22 cellular contexts compared by ENCODE assay signal in genomic region chr17:46815474-46816353, GRCh38. TPM values are rescaled to one million over a fixed set of nuclear protein-coding genes. Genes with fewer than 3 reads are reported as not detected.
DNase-seq lines count a peak whose midpoint lies in the region; ATAC-seq, FAIRE-seq and TF ChIP-seq lines count a peak whose summit lies in the region.
"Had no signal": no experiment of that assay in that cellular context is flagged by ENCODE, and none has a peak within 500 bp of the region (broad histone marks: within the 10 kb centered on the region; RNA-seq: fewer than 3 reads in every experiment).

No MANE protein-coding gene starts in this region.

- POLR2A ChIA-PET in PC-9 (lab: Charles Lee; ENCODE audit: unreplicated experiment), result no interaction called here

- H3K4me2 ChIP-seq in PC-9 (0 out of 2 replicates have a peak overlapping the region, but pooled peaks have one; percentile 13), neural progenitor cell (no peak overlapping the region)

- peaks cover 70% of the 10 kb centered on the region for H3K4me1 Mint-ChIP-seq in neural progenitor cell
- H3K4me1 Mint-ChIP-seq in nephron progenitor cell, result peaks cover 88% of the 10 kb centered on the region

- H3K4me1 ChIP-seq in PC-9 (replicated peaks; ENCODE audit: insufficient read depth) (peaks cover 22% of the 10 kb centered on the region), neural progenitor cell (peaks cover 25% of the 10 kb centered on the region), right lobe of liver (peaks cover 0 to 19% (median 5%) of the 10 kb centered on the region in 4 donors)

- DNase-seq in GM12891 (ENCODE audit: insufficient read length, low spot score) (no peak), PC-9 (no peak), epithelial cell of esophagus (ENCODE audit: low read depth) (peak; percentile 12), neural progenitor cell (ENCODE audit: low spot score) (no peak), medulla oblongata (ENCODE audit: extremely low spot score) (no peak), right lobe of liver (no peak), nephron progenitor cell (no peak)
- DNase-seq: C1 segment of cervical spinal cord, DND-41, GF-D8, HCEC 1CT, KBM-7, NCI-H146, NCI-H2081, NCI-H510A, NCI-H82, Peyer's patch, Right ventricle myocardium superior had no signal

- H3K9me3 ChIP-seq in PC-9 (ENCODE audit: insufficient read depth, low read depth) (no peaks in the 10 kb centered on the region), neural progenitor cell (ENCODE audit: low read depth) (no peaks in the 10 kb centered on the region), right lobe of liver (no peaks in the 10 kb centered on the region)
- H3K9me3 ChIP-seq: Peyer's patch had no signal

- H3K36me3 ChIP-seq in PC-9 (ENCODE audit: low read depth), result no peaks in the 10 kb centered on the region
- no peaks in the 10 kb centered on the region for H3K36me3 ChIP-seq in neural progenitor cell
- H3K36me3 ChIP-seq in right lobe of liver, result no peaks in the 10 kb centered on the region
- H3K36me3 ChIP-seq: Peyer's patch had no signal

- peaks cover 35% of the 10 kb centered on the region for H3K27me3 Mint-ChIP-seq in neural progenitor cell (ENCODE audit: insufficient read depth, low read depth)
- peaks cover 59% of the 10 kb centered on the region for H3K27me3 Mint-ChIP-seq in nephron progenitor cell (ENCODE audit: low read depth, poor library complexity)

- H3F3A ChIP-seq in PC-9 (ENCODE audit: insufficient read depth, low read depth) (no peaks in the 10 kb centered on the region; the same call in none of the 2 replicates), neural progenitor cell (ENCODE audit: low read depth) (peaks cover 10% of the 10 kb centered on the region)

- WGBS in right lobe of liver (ENCODE audit: insufficient coverage, low coverage, low lambda C conversion rate, missing lambda C conversion rate), result 67% methylated on average over 6 of the region's 12 CpGs

- no peaks in the 10 kb centered on the region for H3K9me2 ChIP-seq in PC-9 (ENCODE audit: insufficient read depth)

- H2AFZ ChIP-seq in PC-9 (no peak overlapping the region), neural progenitor cell (replicated peaks) (no peak overlapping the region)

- ATAC-seq in right lobe of liver (no peak), GM21619 (IDR thresholded peaks at IDR 0.05; ENCODE audit: unreplicated experiment) (no peak)

- TF ChIP-seq POLR2A in GM12891 (IDR thresholded peaks at IDR 0.05; ENCODE audit: low read depth, low read length) (no peak), right lobe of liver (IDR thresholded peaks at IDR 0.05) (no peak)

- H3K27me3 ChIP-seq in PC-9 (ENCODE audit: insufficient read depth, low read depth), result peaks cover 14% of the 10 kb centered on the region; the same call in 1 of the 2 replicates
- peaks cover 93% of the 10 kb centered on the region for H3K27me3 ChIP-seq in neural progenitor cell
- H3K27me3 ChIP-seq in right lobe of liver, result peaks cover 8 to 26% of the 10 kb centered on the region in 2 donors

- H3K4me3 ChIP-seq in PC-9 (no peak overlapping the region), epithelial cell of esophagus (ENCODE audit: low read length) (no peak overlapping the region), neural progenitor cell (no peak overlapping the region), right lobe of liver (no peak overlapping the region)
- H3K4me3 ChIP-seq: Peyer's patch, SK-N-MC had no signal

- peak overlapping the region; percentile 44 for H3K27ac Mint-ChIP-seq in neural progenitor cell
- no peak overlapping the region for H3K27ac Mint-ChIP-seq in nephron progenitor cell

- no peaks in the 10 kb centered on the region for H4K20me1 ChIP-seq in PC-9 (ENCODE audit: insufficient read depth)
- H4K20me1 ChIP-seq in neural progenitor cell (ENCODE audit: low read depth), result peaks cover 40% of the 10 kb centered on the region

- H3K27ac ChIP-seq in PC-9 (no peak overlapping the region), neural progenitor cell (no peak overlapping the region), right lobe of liver (no peak overlapping the region)
- H3K27ac ChIP-seq: HL-60, Peyer's patch, SK-N-MC had no signal

- H3K36me3 Mint-ChIP-seq in neural progenitor cell (peaks cover 14% of the 10 kb centered on the region), nephron progenitor cell (ENCODE audit: low read depth) (no peaks in the 10 kb centered on the region)

- H3K79me2 ChIP-seq in PC-9 (ENCODE audit: low read depth), result no peaks in the 10 kb centered on the region
- no peaks in the 10 kb centered on the region for H3K79me2 ChIP-seq in neural progenitor cell (ENCODE audit: low read depth)

- no TSS peak for BruUV-seq in PC-9 (replicated peaks; lab: Mats Ljungman, UMichigan)

- CTCF ChIA-PET in PC-9 (lab: Charles Lee), result interaction anchor here (1.0 kb wide), 1 partner anchor 14 kb away, joined by 3 read pairs; no protein-coding TSS in a partner anchor

- H3K4me3 Mint-ChIP-seq in neural progenitor cell (peak overlapping the region; percentile 94), nephron progenitor cell (no peak overlapping the region)

- H3K9me3 Mint-ChIP-seq in neural progenitor cell, result no peaks in the 10 kb centered on the region
- no peaks in the 10 kb centered on the region for H3K9me3 Mint-ChIP-seq in nephron progenitor cell

- no peak overlapping the region for H3K9ac ChIP-seq in neural progenitor cell

- peak; percentile 5 for FAIRE-seq in GM12891 (lab: Jason Lieb, UNC)

- intact Hi-C loops in PC-9 (cut with micrococcal nuclease; ENCODE audit: unreplicated experiment), result loop anchor here (5.0 kb wide), 1 partner anchor 43 kb away; no protein-coding TSS in a partner anchor
- intact Hi-C loops in right lobe of liver (cut with DNase I), result no loop called here

- TF ChIP-seq CTCF in PC-9 (conservative IDR thresholded peaks at IDR 0.05) (no peak), epithelial cell of esophagus (IDR thresholded peaks at IDR 0.05; ENCODE audit: insufficient read depth, low read depth, low read length, missing control alignments) (no peak), neural progenitor cell (IDR thresholded peaks at IDR 0.05) (no peak), right lobe of liver (IDR thresholded peaks at IDR 0.05) (no peak), nephron progenitor cell (IDR thresholded peaks at IDR 0.05) (no peak)

TF ChIP-seq in GM12891, 5 proteins besides CTCF, POLR2A, EP300 and RAD21:
- TF ChIP-seq POU2F2 (IDR thresholded peaks at IDR 0.05; ENCODE audit: low read depth, low read length), result no peak
- no peak for TF ChIP-seq PAX5 (IDR thresholded peaks at IDR 0.05; ENCODE audit: insufficient read depth, low read length, severe bottlenecking)
- no peak for TF ChIP-seq SPI1 (IDR thresholded peaks at IDR 0.05; ENCODE audit: low read depth, low read length)
- no peak for TF ChIP-seq POLR2AphosphoS5 (IDR thresholded peaks at IDR 0.05; ENCODE audit: low read depth, low read length)
- TF ChIP-seq TAF1 (IDR thresholded peaks at IDR 0.05; ENCODE audit: low read depth, low read length), result no peak

RNA-seq across cellular contexts. Expression of gene WNT3, which starts 2.8 kb away (rescaled TPM):
- polyA plus RNA-seq in GM12891 (2012; ENCODE audit: low read depth, missing spikeins), result 0.04 TPM
- total RNA-seq in PC-9 (2021) (11.5 and 14.0 TPM in 2 replicates), neural progenitor cell (ENCODE audit: low replicate concordance) (1.1 and 1.7 TPM in 2 replicates), right lobe of liver (1 to 10 TPM; 1.0 to 5.0 (median 4.0) TPM)

RNA-seq across cellular contexts. Expression of gene WNT9B, which starts 35.7 kb away (rescaled TPM):
- not detected for polyA plus RNA-seq in GM12891 (2012; ENCODE audit: low read depth, missing spikeins)
- total RNA-seq in PC-9 (2021), result not detected in 2 replicates
- total RNA-seq in neural progenitor cell (ENCODE audit: low replicate concordance), result 0.12 TPM in 1 of 2 replicates, not detected in the other
- total RNA-seq in right lobe of liver, result 1 to 10 TPM in 2 of 6 experiments, under 1 TPM in 1, not detected in 3; 0.55 to 1.7 (median 1.2) TPM
- total RNA-seq: A172 had no signal
